Comparison of ENCODE assay signal across 9 cellular contexts in the genomic region with DNA sequence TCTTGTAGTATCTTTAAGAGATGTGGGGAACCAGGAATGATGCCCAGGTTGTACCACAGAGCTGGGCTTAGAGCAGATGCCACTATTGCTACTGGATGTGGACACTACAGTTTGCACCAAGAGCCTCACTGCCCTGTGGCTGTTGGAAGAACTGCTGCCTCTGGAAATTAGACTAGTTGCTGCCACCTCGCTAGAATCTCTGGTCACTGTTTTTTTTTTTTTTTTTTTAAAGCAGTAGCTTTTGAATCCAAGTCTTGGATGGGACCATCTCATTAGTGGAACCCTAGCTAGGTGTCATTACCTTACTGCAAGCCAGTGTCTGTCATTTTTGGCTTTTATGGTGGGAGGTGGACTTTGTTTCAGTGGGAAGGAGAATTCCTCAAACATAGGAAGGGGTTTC.
A peak's percentile ranks its signal among the peaks of the same experiment; 100 is the strongest.
DNase-seq lines count a peak whose midpoint lies in the region; TF ChIP-seq lines count a peak whose summit lies in the region.
"Had no signal": no experiment of that assay in that cellular context is flagged by ENCODE, and none has a peak within 500 bp of the region (broad histone marks: within the 10 kb centered on the region; RNA-seq: fewer than 3 reads in every experiment).

No MANE protein-coding gene starts in this region.

- in situ Hi-C loops in KBM-7 (cut with MboI; ENCODE audit: low pct_unique_long_range_greater_than_20kb, low sequenced_read_pairs) = no loop called here

- peaks cover 4% of the 10 kb centered on the region for H3K4me1 ChIP-seq in parathyroid adenoma

- no peaks in the 10 kb centered on the region for H3K36me3 ChIP-seq in parathyroid adenoma (ENCODE audit: control insufficient read depth, insufficient read depth, low read length)

- H3K9me3 ChIP-seq in parathyroid adenoma (ENCODE audit: control insufficient read depth, low read length) = no peaks in the 10 kb centered on the region

- no peak overlapping the region for H3K9ac ChIP-seq in parathyroid adenoma

- no peaks in the 10 kb centered on the region for H3K79me2 ChIP-seq in parathyroid adenoma

- H3K4me3 ChIP-seq in parathyroid adenoma (ENCODE audit: low read depth, low read length) = no peak overlapping the region

- H3K4me2 ChIP-seq in parathyroid adenoma (ENCODE audit: low read length) = no peak overlapping the region

- H3K27me3 ChIP-seq in parathyroid adenoma (ENCODE audit: control insufficient read depth, insufficient read depth, low read length) = no peaks in the 10 kb centered on the region

- DNase-seq in DMS 273 treated with DMSO at 0.1 percent for 48 hours (lab: John Stamatoyannopoulos, UW) (peak; percentile 9), LHCN-M2 (ENCODE audit: low read depth) (peak; percentile 75), dermis blood vessel endothelial cell (peak; percentile 45), KBM-7 (no peak), HPDE6-E6E7 (ENCODE audit: extremely low spot score) (no peak), NCI-H2081 (lab: John Stamatoyannopoulos, UW) (no peak)
- DNase-seq in activated CD4-positive, alpha-beta T cell treated with anti-CD3 and anti-CD28 coated beads, Interleukin-2, amount 50 U/mL, for 48 hours = no peak
- DNase-seq: stimulated activated CD4-positive, alpha-beta T cell treated with anti-CD3 and anti-CD28 coated beads, Interleukin-12 subunit alpha, Interleukin-12 subunit beta, amount 100 ng/mL, for 4 hours had no signal

- H3K27ac ChIP-seq in parathyroid adenoma = no peak overlapping the region

- no peak overlapping the region for H2AFZ ChIP-seq in parathyroid adenoma

- peak; percentile 16 for TF ChIP-seq CTCF in parathyroid adenoma (IDR thresholded peaks at IDR 0.05)

Comparison
In these comparisons a context has a peak if more than half of its experiments do, and no peak if none do; other contexts are left out.
1. DNase-seq: peak in DMS 273 treated with DMSO at 0.1 percent for 48 hours (single experiment), LHCN-M2 (single experiment) and dermis blood vessel endothelial cell (single experiment); none in KBM-7 (single experiment), HPDE6-E6E7 (single experiment), NCI-H2081 (0 of 2) and activated CD4-positive, alpha-beta T cell treated with anti-CD3 and anti-CD28 coated beads, Interleukin-2, amount 50 U/mL, for 48 hours (0 of 2).